12 cellular contexts compared by ENCODE assay signal in genomic region chr14:21096438-21096837, GRCh38. TPM values are rescaled to one million over a fixed set of nuclear protein-coding genes. Genes with fewer than 3 reads are reported as not detected.
DNase-seq lines count a peak whose midpoint lies in the region; ATAC-seq, FAIRE-seq and TF ChIP-seq lines count a peak whose summit lies in the region.
"Had no signal": no experiment of that assay in that cellular context is flagged by ENCODE, and none has a peak within 500 bp of the region (broad histone marks: within the 10 kb centered on the region; RNA-seq: fewer than 3 reads in every experiment).

No MANE protein-coding gene starts in this region.

- H3K4me3 Mint-ChIP-seq in glutamatergic neuron (ENCODE audit: unreplicated experiment), result peak overlapping the region; percentile 97

- CTCF ChIA-PET in PC-3 (lab: Charles Lee), result no interaction called here

- peak overlapping the region; percentile 100 for H3K27ac Mint-ChIP-seq in glutamatergic neuron (ENCODE audit: unreplicated experiment)

- POLR2A ChIA-PET in PC-3 (lab: Charles Lee; ENCODE audit: unreplicated experiment), result no interaction called here

- BruUV-seq in PC-3 (replicated peaks; lab: Mats Ljungman, UMichigan), result TSS peak; percentile 30

- no peaks in the 10 kb centered on the region for H3K79me2 ChIP-seq in PC-3 (ENCODE audit: low read length)

- H3K36me3 ChIP-seq in PC-3 (ENCODE audit: low read depth, low read length) (no peaks in the 10 kb centered on the region), small intestine (ENCODE audit: control insufficient read depth in 2 of 2, insufficient read depth in 2 of 2, low read length in 2 of 2) (peaks cover 2 to 3% of the 10 kb centered on the region in 2 donors)

- H3K4me1 ChIP-seq in PC-3 (ENCODE audit: insufficient read depth, low read length), result peaks cover 11% of the 10 kb centered on the region
- peaks cover 0 to 2% of the 10 kb centered on the region in 2 donors for H3K4me1 ChIP-seq in small intestine (ENCODE audit: control insufficient read depth in 2 of 2, insufficient read depth in 1 of 2, low read depth in 1 of 2, low read length in 1 of 2)

- ATAC-seq in PC-3, result no peak

- H3K4me2 ChIP-seq in PC-3 (ENCODE audit: low read length), result no peak overlapping the region

- H3K9ac ChIP-seq in PC-3 (ENCODE audit: low read length), result no peak overlapping the region

- no peaks in the 10 kb centered on the region for H3K9me2 ChIP-seq in PC-3 (replicated peaks; ENCODE audit: low read length)

- H3K27me3 ChIP-seq in PC-3 (ENCODE audit: low read length), result no peaks in the 10 kb centered on the region
- H3K27me3 ChIP-seq in small intestine (ENCODE audit: control insufficient read depth in 2 of 2, insufficient read depth in 2 of 2, low read length in 2 of 2), result no peaks in the 10 kb centered on the region

- H3K4me3 ChIP-seq in PC-3 (ENCODE audit: low read length) (no peak overlapping the region), small intestine (ENCODE audit: low read depth in 1 of 2, low read length in 2 of 2) (no peak overlapping the region), foreskin fibroblast (ENCODE audit: low read depth in 1 of 2, low read length in 2 of 2) (no peak overlapping the region)

- FAIRE-seq in GM19239 (lab: Jason Lieb, UNC) (no peak), small intestine (lab: Jason Lieb, UNC) (no peak)
- FAIRE-seq: endometrium had no signal

- DNase-seq in GM19239 (ENCODE audit: insufficient read length, low spot score) (peak; percentile 1), PC-3 (no peak), glutamatergic neuron (no peak), small intestine (no peak), foreskin fibroblast (no peak), NCI-H2196 treated with DMSO at 0.1 percent for 48 hours (lab: John Stamatoyannopoulos, UW; ENCODE audit: unreplicated experiment) (no peak), T-helper 9 cell (no peak)
- DNase-seq: activated gamma-delta T cell treated with Interleukin-2 at 50 U/mL for 16 hours, NCI-H510A treated with DMSO at 0.1 percent for 48 hours had no signal

- H3K27me3 Mint-ChIP-seq in glutamatergic neuron (ENCODE audit: unreplicated experiment), result peaks cover 41% of the 10 kb centered on the region

- H2AFZ ChIP-seq in PC-3 (ENCODE audit: low read length), result no peak overlapping the region

- H3K36me3 Mint-ChIP-seq in glutamatergic neuron (ENCODE audit: unreplicated experiment), result peaks cover 3% of the 10 kb centered on the region

- peaks cover 36% of the 10 kb centered on the region for H3K9me3 Mint-ChIP-seq in glutamatergic neuron (ENCODE audit: unreplicated experiment)

- no peaks in the 10 kb centered on the region for H3F3A ChIP-seq in PC-3 (ENCODE audit: low read length, unreplicated experiment)

- H3K27ac ChIP-seq in PC-3 (ENCODE audit: low read length) (no peak overlapping the region), small intestine (ENCODE audit: low read depth in 1 of 2, low read length in 1 of 2) (peak overlapping the region; percentile 71 to 72)

- 51 to 65% (median 61%) methylated on average over 3 of the region's 3 CpGs for WGBS in small intestine, 3 donors

- TF ChIP-seq CTCF in PC-3 (conservative IDR thresholded peaks at IDR 0.05; ENCODE audit: low read depth, low read length), result no peak
- TF ChIP-seq CTCF in glutamatergic neuron (IDR thresholded peaks at IDR 0.05; ENCODE audit: partially characterized antibody, unreplicated experiment), result no peak
- no peak for TF ChIP-seq CTCF in foreskin fibroblast (IDR thresholded peaks at IDR 0.05; ENCODE audit: low read depth, low read length)

- intact Hi-C loops in PC-3 (cut with micrococcal nuclease), result no loop called here

- H3K9me3 ChIP-seq in PC-3 (ENCODE audit: low read length) (no peaks in the 10 kb centered on the region), small intestine (ENCODE audit: control insufficient read depth, low read depth) (no peaks in the 10 kb centered on the region)

- H4K20me1 ChIP-seq in PC-3 (ENCODE audit: low read length), result no peaks in the 10 kb centered on the region

- H3K4me1 Mint-ChIP-seq in glutamatergic neuron (ENCODE audit: low read depth, unreplicated experiment), result peaks cover 47% of the 10 kb centered on the region

RNA-seq across cellular contexts. Expression of gene ZNF219, which starts 2.0 kb away (rescaled TPM):
- 5.7 and 6.0 TPM in 2 replicates for total RNA-seq in PC-3 (2014; rRNA removed)
- 103 TPM for total RNA-seq in glutamatergic neuron (ENCODE audit: unreplicated experiment)
- polyA plus RNA-seq in small intestine, result 10 to 100 TPM; 56.0 to 69.8 (median 63.2) TPM

RNA-seq across cellular contexts. Expression of gene TMEM253, which starts 4.4 kb away (rescaled TPM):
- total RNA-seq in PC-3 (2014; rRNA removed), result not detected in 2 replicates
- 0.64 TPM for total RNA-seq in glutamatergic neuron (ENCODE audit: unreplicated experiment)
- 100 to 1,000 TPM in 2 of 3 donors, 10 to 100 TPM in 1; 57.9 to 245 (median 133) TPM for polyA plus RNA-seq in small intestine
- total RNA-seq: kidney epithelial cell; T-helper 2 cell treated with Interferon-gamma antibody and Interleukin-4, amounts not matched to agents 100 ng/mL and 5 ng/mL, for 36 hours had no signal

RNA-seq across cellular contexts. Expression of gene ARHGEF40, which starts 26.3 kb away (rescaled TPM):
- total RNA-seq in PC-3 (2014; rRNA removed), result 2.7 and 3.9 TPM in 2 replicates
- 42.4 TPM for total RNA-seq in glutamatergic neuron (ENCODE audit: unreplicated experiment)
- 10 to 100 TPM in 1 of 3 donors, 1 to 10 TPM in 2; 2.2 to 10.8 (median 3.5) TPM for polyA plus RNA-seq in small intestine
- total RNA-seq: T-helper 2 cell treated with Interferon-gamma antibody and Interleukin-4, amounts not matched to agents 100 ng/mL and 5 ng/mL, for 36 hours had no signal

RNA-seq across cellular contexts. Expression of gene RNASE8, which starts 38.8 kb away (rescaled TPM):
- total RNA-seq in PC-3 (2014; rRNA removed) (not detected in 2 replicates), glutamatergic neuron (ENCODE audit: unreplicated experiment) (not detected)
- not detected for polyA plus RNA-seq in small intestine
- total RNA-seq: kidney epithelial cell; T-helper 2 cell treated with Interferon-gamma antibody and Interleukin-4, amounts not matched to agents 100 ng/mL and 5 ng/mL, for 36 hours had no signal

RNA-seq across cellular contexts. Expression of gene RNASE7, which starts 54.3 kb away (rescaled TPM):
- not detected in 2 replicates for total RNA-seq in PC-3 (2014; rRNA removed)
- total RNA-seq in glutamatergic neuron (ENCODE audit: unreplicated experiment), result not detected
- polyA plus RNA-seq in small intestine, result under 1 TPM in 1 of 3 donors, not detected in 2; 0.04 TPM
- total RNA-seq: kidney epithelial cell; T-helper 2 cell treated with Interferon-gamma antibody and Interleukin-4, amounts not matched to agents 100 ng/mL and 5 ng/mL, for 36 hours had no signal

Comparison
In these comparisons a context has a peak if more than half of its experiments do, and no peak if none do; other contexts are left out.
1. RNA of gene ZNF219, which starts 2.0 kb away (total RNA-seq): 103 TPM in glutamatergic neuron (single experiment); 5.7 to 6.0 TPM in PC-3; every median in the first group is over 10 times any median in the second.